8 cellular contexts compared by ENCODE assay signal in the genomic region with DNA sequence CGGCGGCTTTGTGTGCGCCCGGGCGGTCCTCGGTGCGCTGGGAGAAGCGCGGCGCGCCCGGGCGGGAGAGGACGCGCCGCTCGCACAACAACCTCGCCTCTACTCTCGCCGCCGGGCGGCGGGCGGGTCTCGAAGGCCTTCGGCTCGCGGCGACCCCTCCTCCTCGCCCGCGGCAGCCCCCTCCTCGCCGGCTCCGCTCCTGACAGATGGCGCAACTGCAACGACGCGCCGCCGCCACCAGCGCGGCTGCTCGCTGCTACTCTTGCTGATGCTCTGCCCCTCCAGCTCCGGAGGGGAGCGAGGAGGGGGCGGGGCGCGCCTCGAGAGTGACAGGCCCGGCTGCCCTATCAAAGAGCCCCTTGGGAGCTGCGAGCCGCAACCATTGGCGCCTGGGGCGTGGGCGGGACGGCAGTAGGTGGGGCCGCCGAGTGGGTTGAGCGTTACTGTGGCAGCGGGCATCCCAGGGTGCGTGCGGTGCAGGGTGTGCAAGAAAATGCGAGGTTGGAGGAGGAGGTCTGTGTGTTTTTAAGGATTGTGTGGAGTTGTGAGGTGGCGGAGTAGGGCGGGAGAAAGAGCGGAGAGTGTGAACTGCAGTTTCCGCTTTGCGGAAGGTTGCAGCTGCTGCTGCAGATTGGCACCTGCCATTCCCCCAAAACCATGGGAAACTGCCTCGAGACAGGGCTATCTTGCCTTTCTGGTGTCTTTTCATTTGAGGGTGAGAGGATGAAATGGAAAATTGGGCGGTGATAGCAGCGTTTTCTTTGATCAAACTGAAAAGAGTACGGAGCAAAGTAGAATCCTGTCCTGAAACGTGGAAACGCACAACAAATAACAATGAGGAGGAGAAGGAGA. TPM values are rescaled to one million over a fixed set of nuclear protein-coding genes. Genes with fewer than 3 reads are reported as not detected.
DNase-seq lines count a peak whose midpoint lies in the region; ATAC-seq, FAIRE-seq and TF ChIP-seq lines count a peak whose summit lies in the region.

FYN (minus strand) TSS at position 275 of the 852 bp plus-strand sequence. CDS start 153,401 bp downstream, outside the sequence.

- H3K9ac ChIP-seq in mammary epithelial cell (ENCODE audit: insufficient read depth, low read length) (peak within 1 kb of the TSS; percentile 64), smooth muscle cell (ENCODE audit: low read depth) (peak within 1 kb of the TSS; percentile 30)

- in situ Hi-C loops in mammary epithelial cell (cut with MboI; ENCODE audit: low sequenced_read_pairs in 2 of 2): loop anchor here in 1 of 2 donors (10.0 kb wide), 1 partner anchor 121 kb away; no protein-coding TSS in a partner anchor

- POLR2A ChIA-PET in A549 (lab: Yijun Ruan, JAX): no interaction called here

- H3K27ac ChIP-seq in A549 (peak within 1 kb of the TSS; percentile 28 to 87; a peak in 5 of 6 replicates), WERI-Rb-1 (peak within 1 kb of the TSS; percentile 66), mammary epithelial cell (ENCODE audit: insufficient read depth, low read depth, low read length) (peak within 1 kb of the TSS; percentile 31), smooth muscle cell (ENCODE audit: low read depth) (peak within 1 kb of the TSS; percentile 40)

- CTCF ChIA-PET in A549 (lab: Yijun Ruan, JAX): interaction anchor here (0.6 to 1.2 kb wide), 4 partner anchors 9 to 420 kb away, joined by 3 to 4 read pairs (median 4); no protein-coding TSS in a partner anchor
- CTCF ChIA-PET in mammary epithelial cell (lab: Charles Lee; ENCODE audit: low non-redundant PET): interaction anchor here (0.6 kb wide), 1 partner anchor 99 kb away, joined by 4 read pairs; no protein-coding TSS in a partner anchor

- H3K27me3 ChIP-seq in WERI-Rb-1 (ENCODE audit: insufficient read depth, low read depth, severe bottlenecking) (no peaks in the 10 kb centered on the region), mammary epithelial cell (ENCODE audit: insufficient read depth, low read length) (no peaks in the 10 kb centered on the region), smooth muscle cell (ENCODE audit: low read depth) (no peaks in the 10 kb centered on the region)

- H2AFZ ChIP-seq in mammary epithelial cell (ENCODE audit: low read depth, low read length): peak within 1 kb of the TSS; percentile 90
- peak within 1 kb of the TSS; percentile 92 for H2AFZ ChIP-seq in smooth muscle cell (ENCODE audit: low read depth)

- no peak for TF ChIP-seq EP300 in A549 (IDR thresholded peaks at IDR 0.05)

- DNase-seq in A549 (ENCODE audit: low read depth in 1 of 2, low spot score in 1 of 2) (peak; percentile 89 to 91), NCI-H2227 (lab: John Stamatoyannopoulos, UW; ENCODE audit: unreplicated experiment) (peak; percentile 96), WERI-Rb-1 (peak; percentile 98), mammary epithelial cell (peak; percentile 96), iPS-NIHi11 (ENCODE audit: low spot score) (peak; percentile 98), smooth muscle cell (lab: John Stamatoyannopoulos, UW; ENCODE audit: unreplicated experiment) (peak; percentile 94)

- H3K79me2 ChIP-seq in mammary epithelial cell (ENCODE audit: insufficient read depth, low read length) (peaks cover 46% of the 10 kb centered on the region), smooth muscle cell (ENCODE audit: low read depth) (peaks cover 40% of the 10 kb centered on the region)

- WGBS in A549 (ENCODE audit: missing lambda C conversion rate): 1% methylated on average over 16 of the region's 75 CpGs
- 2% methylated on average over 28 of the region's 75 CpGs for WGBS in mammary epithelial cell (ENCODE audit: low coverage, missing lambda C conversion rate)
- WGBS in smooth muscle cell (ENCODE audit: low lambda C conversion rate): under 1% methylated on average over 49 of the region's 75 CpGs

- no peaks in the 10 kb centered on the region for H3K4me1 ChIP-seq in A549
- H3K4me1 ChIP-seq in mammary epithelial cell (ENCODE audit: insufficient read depth, low read length): peaks cover 15% of the 10 kb centered on the region
- H3K4me1 ChIP-seq in smooth muscle cell (ENCODE audit: low read depth): peaks cover 14% of the 10 kb centered on the region

- FAIRE-seq in A549 (lab: Jason Lieb, UNC): no peak

- intact Hi-C loops in mammary epithelial cell (cut with micrococcal nuclease): loop anchor here (1.0 to 2.0 kb wide), 3 partner anchors 61 to 169 kb away; no protein-coding TSS in a partner anchor

- no peak for TF ChIP-seq CTCF in A549 (IDR thresholded peaks at IDR 0.05)
- TF ChIP-seq CTCF in WERI-Rb-1 (IDR thresholded peaks at IDR 0.05; ENCODE audit: low read depth, low read length): peak; percentile 50
- peak; percentile 29 to 46 for TF ChIP-seq CTCF in mammary epithelial cell (conservative IDR thresholded peaks at IDR 0.05 in 1 of 2, IDR thresholded peaks at IDR 0.05 in 1 of 2; ENCODE audit: extremely low read depth in 1 of 2, insufficient read depth in 1 of 2, low read depth in 1 of 2, low read length in 2 of 2)
- TF ChIP-seq CTCF in smooth muscle cell (IDR thresholded peaks at IDR 0.05; ENCODE audit: borderline replicate concordance, insufficient read depth, poor library complexity, severe bottlenecking): no peak

- BruUV-seq in mammary epithelial cell (replicated peaks; lab: Mats Ljungman, UMichigan): TSS peak; percentile 58

- TF ChIP-seq POLR2A in A549 (IDR thresholded peaks at IDR 0.05; ENCODE audit: low read length): no peak

- peak within 1 kb of the TSS; percentile 96 for H3K4me2 ChIP-seq in A549
- peak within 1 kb of the TSS; percentile 73 for H3K4me2 ChIP-seq in mammary epithelial cell (ENCODE audit: insufficient read depth, low read depth, low read length)
- H3K4me2 ChIP-seq in smooth muscle cell: peak within 1 kb of the TSS; percentile 96

- H3K36me3 ChIP-seq in WERI-Rb-1: peaks cover 2% of the 10 kb centered on the region; the same call in 1 of the 2 replicates
- H3K36me3 ChIP-seq in mammary epithelial cell (ENCODE audit: insufficient read depth, low read length): no peaks in the 10 kb centered on the region
- no peaks in the 10 kb centered on the region for H3K36me3 ChIP-seq in smooth muscle cell (ENCODE audit: low read depth)

- H4K20me1 ChIP-seq in mammary epithelial cell (ENCODE audit: insufficient read depth, low read length) (no peaks in the 10 kb centered on the region), smooth muscle cell (ENCODE audit: low read depth) (peaks cover 37% of the 10 kb centered on the region)

- ATAC-seq in A549 (peak; percentile 98 to 100), GM18870 (IDR thresholded peaks at IDR 0.05; ENCODE audit: unreplicated experiment) (peak; percentile 93), HG03139 (IDR thresholded peaks at IDR 0.05; ENCODE audit: unreplicated experiment) (peak; percentile 96)

- H3K9me3 ChIP-seq in A549 (no peaks in the 10 kb centered on the region), WERI-Rb-1 (ENCODE audit: severe bottlenecking) (no peaks in the 10 kb centered on the region), mammary epithelial cell (replicated peaks; ENCODE audit: insufficient read depth, low read length) (no peaks in the 10 kb centered on the region), smooth muscle cell (replicated peaks; ENCODE audit: low read depth) (no peaks in the 10 kb centered on the region)

- H3K4me3 ChIP-seq in A549: peak within 1 kb of the TSS; percentile 77
- peak within 1 kb of the TSS; percentile 89 for H3K4me3 ChIP-seq in WERI-Rb-1 (ENCODE audit: low read depth, low read length)
- H3K4me3 ChIP-seq in mammary epithelial cell (replicated peaks in 1 of 3; ENCODE audit: insufficient read depth in 1 of 3, low read depth in 2 of 3, low read length in 3 of 3): peak within 1 kb of the TSS; percentile 65 to 88 (median 78)
- H3K4me3 ChIP-seq in smooth muscle cell: peak within 1 kb of the TSS; percentile 82

- dilution Hi-C loops in mammary epithelial cell (cut with HindIII; ENCODE audit: low sequenced_read_pairs): no loop called here

- H3F3A ChIP-seq in smooth muscle cell (ENCODE audit: low read depth): peaks cover 3% of the 10 kb centered on the region

- TF ChIP-seq RAD21 in A549 (conservative IDR thresholded peaks at IDR 0.05 in 1 of 2, IDR thresholded peaks at IDR 0.05 in 1 of 2): no peak

TF ChIP-seq in A549, 52 proteins besides CTCF, POLR2A, EP300 and RAD21 (continues in another document):
- no peak for TF ChIP-seq EHMT2 (IDR thresholded peaks at IDR 0.05; ENCODE audit: low read depth)
- TF ChIP-seq, protein P1, sequence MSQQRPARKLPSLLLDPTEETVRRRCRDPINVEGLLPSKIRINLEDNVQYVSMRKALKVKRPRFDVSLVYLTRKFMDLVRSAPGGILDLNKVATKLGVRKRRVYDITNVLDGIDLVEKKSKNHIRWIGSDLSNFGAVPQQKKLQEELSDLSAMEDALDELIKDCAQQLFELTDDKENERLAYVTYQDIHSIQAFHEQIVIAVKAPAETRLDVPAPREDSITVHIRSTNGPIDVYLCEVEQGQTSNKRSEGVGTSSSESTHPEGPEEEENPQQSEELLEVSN (IDR thresholded peaks at IDR 0.05; ENCODE audit: borderline replicate concordance, low read depth): 0 out of 2 replicates have a peak, but pooled peaks have one; percentile 31
- no peak for TF ChIP-seq BCL3 (IDR thresholded peaks at IDR 0.05)
- TF ChIP-seq ZFP36 (IDR thresholded peaks at IDR 0.05; ENCODE audit: borderline replicate concordance, partially characterized antibody): no peak
- TF ChIP-seq EHF (CRISPR knock-in tag; IDR thresholded peaks at IDR 0.05): no peak
- TF ChIP-seq CEBPB (IDR thresholded peaks at IDR 0.05): peak in 1 of 2 experiments; percentile 43; a peak in 2 of 4 replicates
- TF ChIP-seq SREBF2 (IDR thresholded peaks at IDR 0.05): no peak
- TF ChIP-seq RARB (CRISPR knock-in tag; IDR thresholded peaks at IDR 0.05): no peak
- TF ChIP-seq FOXS1 (CRISPR knock-in tag; IDR thresholded peaks at IDR 0.05): no peak

RNA-seq across cellular contexts. Expression of gene FYN, which starts in this region (rescaled TPM):
- polyA plus RNA-seq in A549 (2011; rRNA removed): 3.1 and 3.5 TPM in 2 replicates
- 2.3 and 2.5 TPM in 2 replicates for polyA plus RNA-seq in A549 (2012; cell fraction: cytosol; rRNA removed)
- 1.8 and 2.6 TPM in 2 replicates for polyA plus RNA-seq in A549 (2012; cell fraction: nucleus; rRNA removed)
- 3.7 to 5.8 TPM (median 5.1 TPM) in 3 replicates for polyA plus RNA-seq in A549 (2017; fragmentation: RNase III; extraction: RNeasy Plus Mini Kit Qiagen cat#74134 plus additional on column Dnase treatment)
- polyA minus RNA-seq in A549 (2011; rRNA and poly(A)+ RNA removed): 1.6 and 3.4 TPM in 2 replicates
- 100 to 1,000 TPM in 1 of 2 donors, 10 to 100 TPM in 1; 58.0 to 136 TPM for total RNA-seq in mammary epithelial cell
- polyA plus RNA-seq in mammary epithelial cell: 48.3 TPM
- 82.9 TPM for polyA minus RNA-seq in mammary epithelial cell
- 110 and 120 TPM in 2 replicates for total RNA-seq in smooth muscle cell
- polyA plus RNA-seq in smooth muscle cell: 138 and 140 TPM in 2 replicates

Comparison
In these comparisons a context has a peak if more than half of its experiments do, and no peak if none do; other contexts are left out.
1. Peak in every context shown above with its lines: DNase-seq, ATAC-seq, H3K4me3 ChIP-seq and H3K27ac ChIP-seq.
2. CTCF ChIP-seq: peak in WERI-Rb-1 (single experiment) and mammary epithelial cell (2 of 2); none in A549 (single experiment) and smooth muscle cell (single experiment).